Comparison of ENCODE assay signal across 19 cellular contexts in the genomic region with DNA sequence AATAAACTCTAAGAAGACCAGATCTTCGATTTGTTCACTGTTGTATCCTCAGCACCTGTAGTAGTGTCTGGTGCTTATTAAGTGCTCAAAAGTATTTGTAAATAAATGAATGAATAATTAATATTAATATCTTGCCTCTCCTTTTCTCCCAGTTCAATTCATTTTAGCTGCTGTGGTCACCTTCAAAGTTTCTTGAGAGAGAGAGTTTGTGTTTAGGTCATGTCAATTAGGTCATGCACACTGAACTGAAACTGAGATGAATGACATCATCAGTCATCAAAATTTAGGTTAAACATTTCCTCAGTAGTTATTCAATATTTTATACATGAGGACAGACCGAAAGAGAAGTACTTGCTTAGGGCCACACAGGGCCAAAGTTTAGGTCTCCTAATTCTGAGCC.
DNase-seq lines count a peak whose midpoint lies in the region; ATAC-seq and TF ChIP-seq lines count a peak whose summit lies in the region.
"Had no signal": no experiment of that assay in that cellular context is flagged by ENCODE, and none has a peak within 500 bp of the region (broad histone marks: within the 10 kb centered on the region; RNA-seq: fewer than 3 reads in every experiment).

No MANE protein-coding gene starts in this region.

- no peak overlapping the region for H3K4me3 ChIP-seq in Caco-2 (ENCODE audit: low read depth, low read length)
- no peak overlapping the region for H3K4me3 ChIP-seq in PC-3 (ENCODE audit: low read length)
- H3K4me3 ChIP-seq: gastroesophageal sphincter, tibial nerve had no signal

- H3K4me3 Mint-ChIP-seq in Caco-2 (ENCODE audit: unreplicated experiment) (no peak overlapping the region), activated B cell treated with CpG ODN at 0.5 μM for 24 hours (no peak overlapping the region)
- no peak overlapping the region for H3K4me3 Mint-ChIP-seq in activated T-cell treated with anti-CD3 and anti-CD28 coated beads, Interleukin-2, amount 50 U/mL, for 72 hours
- H3K4me3 Mint-ChIP-seq: CD14-positive monocyte; stimulated activated memory B cell treated with anti-CD40 and anti-IgM and Interleukin-4, amounts not matched to agents 10 μg/mL and 1 μg/mL and 100 μg/mL, for 72 hours had no signal

- H2AFZ ChIP-seq in PC-3 (ENCODE audit: low read length), result no peak overlapping the region

- H3K4me1 Mint-ChIP-seq in Caco-2 (ENCODE audit: low read depth, unreplicated experiment) (peaks cover 40% of the 10 kb centered on the region), activated B cell treated with CpG ODN at 0.5 μM for 24 hours (peaks cover 57% of the 10 kb centered on the region)
- peaks cover 29% of the 10 kb centered on the region for H3K4me1 Mint-ChIP-seq in activated T-cell treated with anti-CD3 and anti-CD28 coated beads, Interleukin-2, amount 50 U/mL, for 72 hours (ENCODE audit: low read depth)

- peak; percentile 45 for ATAC-seq in GM19351 (IDR thresholded peaks at IDR 0.05; ENCODE audit: unreplicated experiment)
- peak; percentile 47 for ATAC-seq in HG03135 (IDR thresholded peaks at IDR 0.05; ENCODE audit: unreplicated experiment)
- ATAC-seq in activated B cell treated with CpG ODN at 0.5 μM for 24 hours (ENCODE audit: low read depth), result no peak
- ATAC-seq in activated T-cell treated with anti-CD3 and anti-CD28 coated beads, Interleukin-2, amount 50 U/mL, for 72 hours (replicated peaks in 1 of 2), result no peak
- no peak for ATAC-seq in PC-3
- ATAC-seq: activated CD4-positive, CD25-positive, alpha-beta regulatory T cell treated with anti-CD3 and anti-CD28 coated beads, Interleukin-2, amount 50 U/mL, for 24 hours; gastroesophageal sphincter; left lobe of liver; stimulated activated memory B cell treated with anti-CD40 and anti-IgM and Interleukin-4, amounts not matched to agents 10 μg/mL and 1 μg/mL and 100 μg/mL, for 72 hours had no signal

- no peak overlapping the region for H3K4me2 ChIP-seq in PC-3 (ENCODE audit: low read length)

- CTCF ChIA-PET in Caco-2 (lab: Charles Lee), result no interaction called here
- CTCF ChIA-PET in activated B cell treated with CpG ODN at 0.5 μM for 24 hours (lab: Charles Lee), result interaction anchor here (2.0 kb wide), 1 partner anchor 10 kb away, joined by 7 read pairs; no protein-coding TSS in a partner anchor
- CTCF ChIA-PET in PC-3 (lab: Charles Lee), result no interaction called here

- H3K9me2 ChIP-seq in PC-3 (replicated peaks; ENCODE audit: low read length), result no peaks in the 10 kb centered on the region

- H4K20me1 ChIP-seq in PC-3 (ENCODE audit: low read length), result no peaks in the 10 kb centered on the region

- no peaks in the 10 kb centered on the region for H3F3A ChIP-seq in PC-3 (ENCODE audit: low read length, unreplicated experiment)

- H3K36me3 Mint-ChIP-seq in Caco-2 (ENCODE audit: insufficient read depth, unreplicated experiment), result peaks cover 10% of the 10 kb centered on the region
- peaks cover 2% of the 10 kb centered on the region for H3K36me3 Mint-ChIP-seq in activated B cell treated with CpG ODN at 0.5 μM for 24 hours (ENCODE audit: low read depth)
- H3K36me3 Mint-ChIP-seq in activated T-cell treated with anti-CD3 and anti-CD28 coated beads, Interleukin-2, amount 50 U/mL, for 72 hours (ENCODE audit: insufficient read depth in 2 of 2), result no peaks in the 10 kb centered on the region
- H3K36me3 Mint-ChIP-seq: CD14-positive monocyte had no signal

- TF ChIP-seq CTCF in Caco-2 (IDR thresholded peaks at IDR 0.05; ENCODE audit: insufficient read depth in 1 of 2, low read depth in 1 of 2, low read length in 1 of 2, severe bottlenecking in 1 of 2, unreplicated experiment in 1 of 2), result no peak
- no peak for TF ChIP-seq CTCF in activated B cell treated with CpG ODN at 0.5 μM for 24 hours (IDR thresholded peaks at IDR 0.05)
- no peak for TF ChIP-seq CTCF in PC-3 (conservative IDR thresholded peaks at IDR 0.05; ENCODE audit: low read depth, low read length)

- H3K79me2 ChIP-seq in PC-3 (ENCODE audit: low read length), result no peaks in the 10 kb centered on the region

- POLR2A ChIA-PET in Caco-2 (lab: Charles Lee) (no interaction called here), activated B cell treated with CpG ODN at 0.5 μM for 24 hours (lab: Charles Lee) (interaction anchor here (1.1 to 2.0 kb wide), 2 partner anchors 11 to 20 kb away, joined by 3 to 6 read pairs; no protein-coding TSS in a partner anchor), PC-3 (lab: Charles Lee; ENCODE audit: unreplicated experiment) (no interaction called here)

- no peak overlapping the region for H3K9ac ChIP-seq in PC-3 (ENCODE audit: low read length)

- intact Hi-C loops in Caco-2 (cut with micrococcal nuclease; ENCODE audit: unreplicated experiment) (loop anchor here (5.0 kb wide), 1 partner anchor 152 kb away; a partner anchor contains a TSS), activated B cell treated with CpG ODN at 0.5 μM for 24 hours (cut with micrococcal nuclease) (no loop called here), PC-3 (cut with micrococcal nuclease) (no loop called here)

- no peaks in the 10 kb centered on the region for H3K36me3 ChIP-seq in Caco-2 (ENCODE audit: control insufficient read depth, insufficient read depth, low read length)
- no peaks in the 10 kb centered on the region for H3K36me3 ChIP-seq in PC-3 (ENCODE audit: low read depth, low read length)
- H3K36me3 ChIP-seq: gastroesophageal sphincter, tibial nerve had no signal

- no peaks in the 10 kb centered on the region for H3K27me3 Mint-ChIP-seq in Caco-2 (ENCODE audit: insufficient read depth, unreplicated experiment)
- H3K27me3 Mint-ChIP-seq in activated B cell treated with CpG ODN at 0.5 μM for 24 hours, result no peaks in the 10 kb centered on the region
- peaks cover 20% of the 10 kb centered on the region for H3K27me3 Mint-ChIP-seq in activated T-cell treated with anti-CD3 and anti-CD28 coated beads, Interleukin-2, amount 50 U/mL, for 72 hours (ENCODE audit: low read depth)
- H3K27me3 Mint-ChIP-seq: stimulated activated memory B cell treated with anti-CD40 and anti-IgM and Interleukin-4, amounts not matched to agents 10 μg/mL and 1 μg/mL and 100 μg/mL, for 72 hours had no signal

- peaks cover 65% of the 10 kb centered on the region for H3K4me1 ChIP-seq in Caco-2
- peaks cover 18% of the 10 kb centered on the region for H3K4me1 ChIP-seq in PC-3 (ENCODE audit: insufficient read depth, low read length)
- H3K4me1 ChIP-seq: gastroesophageal sphincter had no signal

- no peak for DNase-seq in Caco-2
- DNase-seq in activated B cell treated with CpG ODN at 0.5 μM for 24 hours, result no peak
- DNase-seq in stimulated activated CD4-positive, alpha-beta T cell treated with anti-CD3 and anti-CD28 coated beads, Interleukin-4, amount 100 ng/mL, for 1 hour, result no peak
- DNase-seq in HCEC 1CT, result no peak
- DNase-seq in activated T-cell treated with anti-CD3 and anti-CD28 coated beads, Interleukin-2, amount 50 U/mL, for 72 hours, result no peak
- no peak for DNase-seq in PC-3
- DNase-seq: activated CD8-positive, alpha-beta memory T cell treated with anti-CD3 and anti-CD28 coated beads for 24 hours; dermis blood vessel endothelial cell; NCI-H146; NCI-H748 treated with DMSO at 0.1 percent for 48 hours; T-helper 9 cell had no signal

- BruUV-seq in Caco-2 (replicated peaks; lab: Mats Ljungman, UMichigan) (no TSS peak), PC-3 (replicated peaks; lab: Mats Ljungman, UMichigan) (no TSS peak)

- H3K9me3 Mint-ChIP-seq in Caco-2 (ENCODE audit: unreplicated experiment) (no peaks in the 10 kb centered on the region), activated B cell treated with CpG ODN at 0.5 μM for 24 hours (no peaks in the 10 kb centered on the region)
- no peaks in the 10 kb centered on the region for H3K9me3 Mint-ChIP-seq in activated T-cell treated with anti-CD3 and anti-CD28 coated beads, Interleukin-2, amount 50 U/mL, for 72 hours

- no peaks in the 10 kb centered on the region for H3K9me3 ChIP-seq in Caco-2
- H3K9me3 ChIP-seq in PC-3 (ENCODE audit: low read length), result no peaks in the 10 kb centered on the region
- H3K9me3 ChIP-seq: gastroesophageal sphincter, tibial nerve had no signal

- H3K27ac Mint-ChIP-seq in Caco-2 (ENCODE audit: unreplicated experiment) (peak overlapping the region; percentile 27), activated B cell treated with CpG ODN at 0.5 μM for 24 hours (peak overlapping the region; percentile 32)
- no peak overlapping the region for H3K27ac Mint-ChIP-seq in activated T-cell treated with anti-CD3 and anti-CD28 coated beads, Interleukin-2, amount 50 U/mL, for 72 hours
- H3K27ac Mint-ChIP-seq: stimulated activated memory B cell treated with anti-CD40 and anti-IgM and Interleukin-4, amounts not matched to agents 10 μg/mL and 1 μg/mL and 100 μg/mL, for 72 hours had no signal

- no peaks in the 10 kb centered on the region for H3K27me3 ChIP-seq in Caco-2 (replicated peaks; ENCODE audit: control insufficient read depth, insufficient read depth, low read length)
- no peaks in the 10 kb centered on the region for H3K27me3 ChIP-seq in PC-3 (ENCODE audit: low read length)
- H3K27me3 ChIP-seq: gastroesophageal sphincter, tibial nerve had no signal

- no peak overlapping the region for H3K27ac ChIP-seq in PC-3 (ENCODE audit: low read length)
- H3K27ac ChIP-seq: gastroesophageal sphincter, tibial nerve had no signal

Comparison
In these comparisons a context has a peak if more than half of its experiments do, and no peak if none do; other contexts are left out.
1. ATAC-seq: peak in GM19351 (single experiment) and HG03135 (single experiment); none in activated B cell treated with CpG ODN at 0.5 μM for 24 hours (single experiment), activated T-cell treated with anti-CD3 and anti-CD28 coated beads, Interleukin-2, amount 50 U/mL, for 72 hours (0 of 2) and PC-3 (single experiment).